Comparison of ENCODE assay signal across 8 cellular contexts in genomic region chr3:115518100-115518852, GRCh38.
A peak's percentile ranks its signal among the peaks of the same experiment; 100 is the strongest.
DNase-seq lines count a peak whose midpoint lies in the region; ATAC-seq, FAIRE-seq and TF ChIP-seq lines count a peak whose summit lies in the region.
"Had no signal": no experiment of that assay in that cellular context is flagged by ENCODE, and none has a peak within 500 bp of the region (broad histone marks: within the 10 kb centered on the region; RNA-seq: fewer than 3 reads in every experiment).

No MANE protein-coding gene starts in this region.

- ATAC-seq in upper lobe of left lung (ENCODE audit: low FRiP score in 2 of 2) (peak; percentile 45 to 66), GM18909 (IDR thresholded peaks at IDR 0.05; ENCODE audit: poor library complexity, unreplicated experiment) (no peak), HG03521 (IDR thresholded peaks at IDR 0.05; ENCODE audit: unreplicated experiment) (no peak)

- intact Hi-C loops in ascending aorta (cut with DNase I) = loop anchor here (10.0 kb wide), 1 partner anchor 303 kb away; no protein-coding TSS in a partner anchor

- H3K27me3 ChIP-seq in ascending aorta (no peaks in the 10 kb centered on the region), upper lobe of left lung (no peaks in the 10 kb centered on the region)

- H3K4me1 ChIP-seq in ascending aorta (no peaks in the 10 kb centered on the region), upper lobe of left lung (peaks cover under 1 to 4% (median 2%) of the 10 kb centered on the region in 4 donors)

- no peak overlapping the region for H3K27ac ChIP-seq in ascending aorta
- no peak overlapping the region for H3K27ac ChIP-seq in upper lobe of left lung

- peak; percentile 10 for DNase-seq in HTR-8/SVneo (ENCODE audit: insufficient read length, low spot score)
- peak; percentile 13 to 72 for DNase-seq in ascending aorta (ENCODE audit: low spot score in 2 of 2)
- DNase-seq in iPS-NIHi7 (ENCODE audit: extremely low spot score) = peak; percentile 60
- no peak for DNase-seq in upper lobe of left lung
- no peak for DNase-seq in HuH-7 (ENCODE audit: low spot score)
- DNase-seq: hippocampal formation had no signal

- H3K9me3 ChIP-seq in ascending aorta = no peaks in the 10 kb centered on the region
- no peaks in the 10 kb centered on the region for H3K9me3 ChIP-seq in upper lobe of left lung

- H3K4me3 ChIP-seq in ascending aorta (no peak overlapping the region), upper lobe of left lung (no peak overlapping the region)

- FAIRE-seq in HTR-8/SVneo (lab: Jason Lieb, UNC) = no peak

- no peaks in the 10 kb centered on the region for H3K36me3 ChIP-seq in ascending aorta
- no peaks in the 10 kb centered on the region for H3K36me3 ChIP-seq in upper lobe of left lung

- 60 to 69% methylated on average over 4 of the region's 4 CpGs for WGBS in upper lobe of left lung, 2 donors

- no peak for TF ChIP-seq POLR2A in upper lobe of left lung (IDR thresholded peaks at IDR 0.05)

- TF ChIP-seq CTCF in ascending aorta (IDR thresholded peaks at IDR 0.05) (no peak), upper lobe of left lung (IDR thresholded peaks at IDR 0.05) (no peak)

- TF ChIP-seq EP300 in upper lobe of left lung (IDR thresholded peaks at IDR 0.05) = no peak

Comparison
In these comparisons a context has a peak if more than half of its experiments do, and no peak if none do; other contexts are left out.
1. DNase-seq: peak in HTR-8/SVneo (single experiment), ascending aorta (2 of 2) and iPS-NIHi7 (single experiment); none in upper lobe of left lung (0 of 2) and HuH-7 (single experiment).
2. ATAC-seq: peak in upper lobe of left lung (2 of 2); none in GM18909 (single experiment) and HG03521 (single experiment).